Comparison of ENCODE assay signal across 17 cellular contexts in the genomic region with DNA sequence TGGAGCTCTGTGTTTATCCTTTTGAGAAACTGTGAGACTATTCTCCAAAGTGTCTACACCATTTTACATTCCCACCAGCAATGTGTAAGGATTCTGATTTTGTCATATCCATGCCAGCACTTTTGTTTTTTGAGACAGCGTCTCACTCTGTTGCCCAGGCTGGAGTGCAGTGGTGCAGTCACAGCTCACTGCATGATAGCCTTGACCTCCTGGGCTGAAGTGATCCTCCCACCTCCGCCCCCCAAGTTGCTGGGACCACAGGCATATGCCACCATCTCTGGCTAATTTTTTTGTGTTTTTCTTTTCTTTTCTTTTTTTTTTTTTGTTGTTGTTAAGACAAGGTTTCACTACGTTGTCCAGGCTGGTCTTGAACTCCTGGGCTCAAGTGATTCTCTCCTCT. TPM values are rescaled to one million over a fixed set of nuclear protein-coding genes. Genes with fewer than 3 reads are reported as not detected.
DNase-seq lines count a peak whose midpoint lies in the region; ATAC-seq and TF ChIP-seq lines count a peak whose summit lies in the region.
"Had no signal": no experiment of that assay in that cellular context is flagged by ENCODE, and none has a peak within 500 bp of the region (broad histone marks: within the 10 kb centered on the region; RNA-seq: fewer than 3 reads in every experiment).

No MANE protein-coding gene starts in this region.

- H3K27ac ChIP-seq in skeletal muscle tissue (ENCODE audit: low read depth, low read length) (peak overlapping the region; percentile 25), Peyer's patch (no peak overlapping the region)
- H3K27ac ChIP-seq: C4-2B had no signal

- H3K27me3 ChIP-seq in skeletal muscle tissue (ENCODE audit: control insufficient read depth in 3 of 3, insufficient read depth in 3 of 3, low read length in 3 of 3) (no peaks in the 10 kb centered on the region), Peyer's patch (no peaks in the 10 kb centered on the region)
- H3K27me3 ChIP-seq: MG63 had no signal

- peaks cover 23% of the 10 kb centered on the region for H3K4me1 Mint-ChIP-seq in activated naive CD4-positive, alpha-beta T cell treated with anti-CD3 and anti-CD28 coated beads, Interleukin-2, amount 10 ng/mL, durations not matched to agents 7 days and 5 days
- peaks cover 60 to 77% (median 66%) of the 10 kb centered on the region in 3 donors for H3K4me1 Mint-ChIP-seq in IgD-negative memory B cell

- H3K36me3 ChIP-seq in skeletal muscle tissue (ENCODE audit: control insufficient read depth in 3 of 3, insufficient read depth in 3 of 3, low read length in 3 of 3) (no peaks in the 10 kb centered on the region), Peyer's patch (no peaks in the 10 kb centered on the region)

- peak overlapping the region; percentile 24 for H3K27ac Mint-ChIP-seq in activated naive CD4-positive, alpha-beta T cell treated with anti-CD3 and anti-CD28 coated beads, Interleukin-2, amount 10 ng/mL, durations not matched to agents 7 days and 5 days
- no peak overlapping the region for H3K27ac Mint-ChIP-seq in activated naive CD4-positive, alpha-beta T cell treated with anti-CD3 and anti-CD28 coated beads, Interleukin-2, amount 50 U/mL, for 72 hours
- peak overlapping the region in 2 of 3 donors; percentile 19 to 76 for H3K27ac Mint-ChIP-seq in IgD-negative memory B cell

- no peaks in the 10 kb centered on the region for H3K9me3 Mint-ChIP-seq in activated naive CD4-positive, alpha-beta T cell treated with anti-CD3 and anti-CD28 coated beads, Interleukin-2, amount 10 ng/mL, durations not matched to agents 7 days and 5 days
- no peaks in the 10 kb centered on the region for H3K9me3 Mint-ChIP-seq in activated naive CD4-positive, alpha-beta T cell treated with anti-CD3 and anti-CD28 coated beads, Interleukin-2, amount 50 U/mL, for 72 hours
- no peaks in the 10 kb centered on the region for H3K9me3 Mint-ChIP-seq in IgD-negative memory B cell

- H3K4me1 ChIP-seq in skeletal muscle tissue (ENCODE audit: control insufficient read depth in 3 of 3, insufficient read depth in 3 of 3, low read length in 3 of 3) = peaks cover 37 to 49% (median 40%) of the 10 kb centered on the region in 3 donors
- peaks cover 0 to 37% (median 15%) of the 10 kb centered on the region in 4 donors for H3K4me1 ChIP-seq in Peyer's patch

- no peak overlapping the region for H3K4me3 ChIP-seq in skeletal muscle tissue (ENCODE audit: low read length in 3 of 3)
- no peak overlapping the region for H3K4me3 ChIP-seq in Peyer's patch
- H3K4me3 ChIP-seq: MG63 had no signal

- H3K36me3 Mint-ChIP-seq in activated naive CD4-positive, alpha-beta T cell treated with anti-CD3 and anti-CD28 coated beads, Interleukin-2, amount 10 ng/mL, durations not matched to agents 7 days and 5 days = no peaks in the 10 kb centered on the region
- peaks cover 2 to 8% of the 10 kb centered on the region in 2 donors for H3K36me3 Mint-ChIP-seq in activated naive CD4-positive, alpha-beta T cell treated with anti-CD3 and anti-CD28 coated beads, Interleukin-2, amount 50 U/mL, for 72 hours
- peaks cover 4% of the 10 kb centered on the region for H3K36me3 Mint-ChIP-seq in IgD-negative memory B cell

- CTCF ChIA-PET in activated naive CD4-positive, alpha-beta T cell treated with anti-CD3 and anti-CD28 coated beads, Interleukin-2, amount 10 ng/mL, durations not matched to agents 7 days and 5 days (lab: Charles Lee) = no interaction called here

- ATAC-seq in activated naive CD4-positive, alpha-beta T cell treated with anti-CD3 and anti-CD28 coated beads, Interleukin-2, amount 50 U/mL, for 72 hours = no peak
- ATAC-seq: Panc1 had no signal

- TF ChIP-seq POLR2A in Peyer's patch (IDR thresholded peaks at IDR 0.05) = no peak

- TF ChIP-seq CTCF in Peyer's patch (IDR thresholded peaks at IDR 0.05) = no peak

- H3K9me3 ChIP-seq in skeletal muscle tissue (ENCODE audit: control insufficient read depth in 3 of 3, low read length in 3 of 3) = no peaks in the 10 kb centered on the region
- H3K9me3 ChIP-seq in Peyer's patch = no peaks in the 10 kb centered on the region
- H3K9me3 ChIP-seq: MG63 had no signal

- DNase-seq in activated naive CD4-positive, alpha-beta T cell treated with anti-CD3 and anti-CD28 coated beads, Interleukin-2, amount 10 ng/mL, durations not matched to agents 7 days and 5 days = no peak
- DNase-seq in activated naive CD4-positive, alpha-beta T cell treated with anti-CD3 and anti-CD28 coated beads, Interleukin-2, amount 50 U/mL, for 72 hours (ENCODE audit: low spot score in 2 of 2) = no peak
- DNase-seq in kidney tubule cell (ENCODE audit: low spot score) (peak; percentile 26), Peyer's patch (no peak), activated gamma-delta T cell (lab: John Stamatoyannopoulos, UW) (no peak), HPDE6-E6E7 (ENCODE audit: extremely low spot score) (no peak)
- DNase-seq: 8988T, Calu3, MG63, NCI-H1092 treated with DMSO at 0.1 percent for 48 hours, NCI-H1694 treated with DMSO at 0.1 percent for 48 hours, NCI-H748 treated with DMSO at 0.1 percent for 48 hours, Right ventricle myocardium superior had no signal

- no peak overlapping the region for H3K9ac ChIP-seq in skeletal muscle tissue (ENCODE audit: low read depth in 1 of 3, low read length in 3 of 3)

- no peak overlapping the region for H3K4me3 Mint-ChIP-seq in activated naive CD4-positive, alpha-beta T cell treated with anti-CD3 and anti-CD28 coated beads, Interleukin-2, amount 10 ng/mL, durations not matched to agents 7 days and 5 days
- H3K4me3 Mint-ChIP-seq in IgD-negative memory B cell = peak overlapping the region in 2 of 4 donors; percentile 55 to 77

- no peaks in the 10 kb centered on the region for H3K27me3 Mint-ChIP-seq in activated naive CD4-positive, alpha-beta T cell treated with anti-CD3 and anti-CD28 coated beads, Interleukin-2, amount 10 ng/mL, durations not matched to agents 7 days and 5 days
- no peaks in the 10 kb centered on the region for H3K27me3 Mint-ChIP-seq in IgD-negative memory B cell

RNA-seq across cellular contexts. Expression of a gene that starts 35.3 kb away (rescaled TPM):
- 100 to 1,000 TPM; 118 to 149 TPM for total RNA-seq in activated naive CD4-positive, alpha-beta T cell treated with anti-CD3 and anti-CD28 coated beads, Interleukin-2, amount 50 U/mL, for 72 hours
- polyA plus RNA-seq in IgD-negative memory B cell = 41.1 TPM
- total RNA-seq in skeletal muscle tissue = 103 TPM
- 100 to 1,000 TPM; 130 to 282 (median 156) TPM for total RNA-seq in Peyer's patch

Comparison
In these comparisons a context has a peak if more than half of its experiments do, and no peak if none do; other contexts are left out.
1. H3K27ac Mint-ChIP-seq: peak in activated naive CD4-positive, alpha-beta T cell treated with anti-CD3 and anti-CD28 coated beads, Interleukin-2, amount 10 ng/mL, durations not matched to agents 7 days and 5 days (single experiment) and IgD-negative memory B cell (2 of 3); none in activated naive CD4-positive, alpha-beta T cell treated with anti-CD3 and anti-CD28 coated beads, Interleukin-2, amount 50 U/mL, for 72 hours (0 of 2).